Comparison of ENCODE assay signal across 2 cellular contexts in the genomic region with DNA sequence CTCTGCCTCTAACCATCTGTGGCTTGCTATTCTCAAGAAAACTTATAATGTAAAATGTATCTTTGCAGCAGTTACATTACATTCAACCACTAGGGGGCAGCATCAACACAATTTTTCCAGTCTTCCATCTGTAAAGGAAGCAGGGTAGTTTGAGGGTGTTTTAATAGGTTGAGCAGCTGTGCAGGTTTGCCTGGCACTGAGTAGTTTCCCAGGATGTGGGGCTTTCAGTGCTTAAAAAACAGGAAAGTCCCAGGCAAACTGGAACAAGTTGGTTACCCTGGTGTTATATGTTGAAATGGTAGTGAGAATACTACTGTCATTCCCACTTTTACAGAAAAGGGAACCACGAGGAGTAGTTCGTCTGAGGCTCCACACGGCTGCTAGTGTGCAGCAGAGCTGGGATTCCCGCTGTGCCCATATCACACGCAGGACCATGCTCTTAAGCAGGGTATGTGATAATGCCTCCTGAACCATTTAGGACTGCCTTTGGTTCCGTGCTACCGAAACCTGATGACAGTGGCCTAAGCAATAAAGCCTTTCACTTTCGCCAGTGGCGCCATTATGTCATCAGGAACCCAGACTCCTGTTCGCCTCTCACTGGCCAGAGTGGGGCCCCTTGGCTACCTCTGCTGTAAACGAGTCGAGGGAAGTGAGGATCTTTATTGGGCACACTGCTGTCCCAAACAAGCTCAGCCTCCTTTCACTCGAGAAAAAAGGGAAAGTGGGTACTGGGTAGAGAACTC.
A peak's percentile ranks its signal among the peaks of the same experiment; 100 is the strongest.
TF ChIP-seq lines count a peak whose summit lies in the region.

No MANE protein-coding gene starts in this region.

TF ChIP-seq in SK-N-SH treated with all-trans-retinoic acid at 6 μM for 48 hours, 23 proteins besides CTCF, POLR2A, EP300 and RAD21 (continued from another document):
- TF ChIP-seq, protein P1, sequence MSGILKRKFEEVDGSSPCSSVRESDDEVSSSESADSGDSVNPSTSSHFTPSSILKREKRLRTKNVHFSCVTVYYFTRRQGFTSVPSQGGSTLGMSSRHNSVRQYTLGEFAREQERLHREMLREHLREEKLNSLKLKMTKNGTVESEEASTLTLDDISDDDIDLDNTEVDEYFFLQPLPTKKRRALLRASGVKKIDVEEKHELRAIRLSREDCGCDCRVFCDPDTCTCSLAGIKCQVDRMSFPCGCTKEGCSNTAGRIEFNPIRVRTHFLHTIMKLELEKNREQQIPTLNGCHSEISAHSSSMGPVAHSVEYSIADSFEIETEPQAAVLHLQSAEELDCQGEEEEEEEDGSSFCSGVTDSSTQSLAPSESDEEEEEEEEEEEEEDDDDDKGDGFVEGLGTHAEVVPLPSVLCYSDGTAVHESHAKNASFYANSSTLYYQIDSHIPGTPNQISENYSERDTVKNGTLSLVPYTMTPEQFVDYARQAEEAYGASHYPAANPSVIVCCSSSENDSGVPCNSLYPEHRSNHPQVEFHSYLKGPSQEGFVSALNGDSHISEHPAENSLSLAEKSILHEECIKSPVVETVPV (CRISPR knock-in tag; IDR thresholded peaks at IDR 0.05): no peak
- TF ChIP-seq ZNF70 (CRISPR knock-in tag; IDR thresholded peaks at IDR 0.05) (no peak), BACH2 (CRISPR knock-in tag; IDR thresholded peaks at IDR 0.05; ENCODE audit: borderline replicate concordance) (no peak), GLIS3 (CRISPR knock-in tag; IDR thresholded peaks at IDR 0.05) (no peak), ZNF8 (CRISPR knock-in tag; IDR thresholded peaks at IDR 0.05) (no peak), TOX (CRISPR knock-in tag; IDR thresholded peaks at IDR 0.05; ENCODE audit: borderline replicate concordance) (no peak), PPARA (CRISPR knock-in tag; IDR thresholded peaks at IDR 0.05; ENCODE audit: borderline replicate concordance) (no peak), ZFP3 (CRISPR knock-in tag; IDR thresholded peaks at IDR 0.05) (no peak)
- TF ChIP-seq, protein P2, sequence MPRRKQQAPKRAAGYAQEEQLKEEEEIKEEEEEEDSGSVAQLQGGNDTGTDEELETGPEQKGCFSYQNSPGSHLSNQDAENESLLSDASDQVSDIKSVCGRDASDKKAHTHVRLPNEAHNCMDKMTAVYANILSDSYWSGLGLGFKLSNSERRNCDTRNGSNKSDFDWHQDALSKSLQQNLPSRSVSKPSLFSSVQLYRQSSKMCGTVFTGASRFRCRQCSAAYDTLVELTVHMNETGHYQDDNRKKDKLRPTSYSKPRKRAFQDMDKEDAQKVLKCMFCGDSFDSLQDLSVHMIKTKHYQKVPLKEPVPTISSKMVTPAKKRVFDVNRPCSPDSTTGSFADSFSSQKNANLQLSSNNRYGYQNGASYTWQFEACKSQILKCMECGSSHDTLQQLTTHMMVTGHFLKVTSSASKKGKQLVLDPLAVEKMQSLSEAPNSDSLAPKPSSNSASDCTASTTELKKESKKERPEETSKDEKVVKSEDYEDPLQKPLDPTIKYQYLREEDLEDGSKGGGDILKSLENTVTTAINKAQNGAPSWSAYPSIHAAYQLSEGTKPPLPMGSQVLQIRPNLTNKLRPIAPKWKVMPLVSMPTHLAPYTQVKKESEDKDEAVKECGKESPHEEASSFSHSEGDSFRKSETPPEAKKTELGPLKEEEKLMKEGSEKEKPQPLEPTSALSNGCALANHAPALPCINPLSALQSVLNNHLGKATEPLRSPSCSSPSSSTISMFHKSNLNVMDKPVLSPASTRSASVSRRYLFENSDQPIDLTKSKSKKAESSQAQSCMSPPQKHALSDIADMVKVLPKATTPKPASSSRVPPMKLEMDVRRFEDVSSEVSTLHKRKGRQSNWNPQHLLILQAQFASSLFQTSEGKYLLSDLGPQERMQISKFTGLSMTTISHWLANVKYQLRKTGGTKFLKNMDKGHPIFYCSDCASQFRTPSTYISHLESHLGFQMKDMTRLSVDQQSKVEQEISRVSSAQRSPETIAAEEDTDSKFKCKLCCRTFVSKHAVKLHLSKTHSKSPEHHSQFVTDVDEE (CRISPR knock-in tag; IDR thresholded peaks at IDR 0.05): no peak
- TF ChIP-seq, protein P3, sequence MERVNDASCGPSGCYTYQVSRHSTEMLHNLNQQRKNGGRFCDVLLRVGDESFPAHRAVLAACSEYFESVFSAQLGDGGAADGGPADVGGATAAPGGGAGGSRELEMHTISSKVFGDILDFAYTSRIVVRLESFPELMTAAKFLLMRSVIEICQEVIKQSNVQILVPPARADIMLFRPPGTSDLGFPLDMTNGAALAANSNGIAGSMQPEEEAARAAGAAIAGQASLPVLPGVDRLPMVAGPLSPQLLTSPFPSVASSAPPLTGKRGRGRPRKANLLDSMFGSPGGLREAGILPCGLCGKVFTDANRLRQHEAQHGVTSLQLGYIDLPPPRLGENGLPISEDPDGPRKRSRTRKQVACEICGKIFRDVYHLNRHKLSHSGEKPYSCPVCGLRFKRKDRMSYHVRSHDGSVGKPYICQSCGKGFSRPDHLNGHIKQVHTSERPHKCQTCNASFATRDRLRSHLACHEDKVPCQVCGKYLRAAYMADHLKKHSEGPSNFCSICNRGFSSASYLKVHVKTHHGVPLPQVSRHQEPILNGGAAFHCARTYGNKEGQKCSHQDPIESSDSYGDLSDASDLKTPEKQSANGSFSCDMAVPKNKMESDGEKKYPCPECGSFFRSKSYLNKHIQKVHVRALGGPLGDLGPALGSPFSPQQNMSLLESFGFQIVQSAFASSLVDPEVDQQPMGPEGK (CRISPR knock-in tag; IDR thresholded peaks at IDR 0.05; ENCODE audit: borderline replicate concordance): no peak

TF ChIP-seq in K562, 482 proteins besides CTCF, POLR2A, EP300 and RAD21 (continued from another document):
- TF ChIP-seq, protein P4, sequence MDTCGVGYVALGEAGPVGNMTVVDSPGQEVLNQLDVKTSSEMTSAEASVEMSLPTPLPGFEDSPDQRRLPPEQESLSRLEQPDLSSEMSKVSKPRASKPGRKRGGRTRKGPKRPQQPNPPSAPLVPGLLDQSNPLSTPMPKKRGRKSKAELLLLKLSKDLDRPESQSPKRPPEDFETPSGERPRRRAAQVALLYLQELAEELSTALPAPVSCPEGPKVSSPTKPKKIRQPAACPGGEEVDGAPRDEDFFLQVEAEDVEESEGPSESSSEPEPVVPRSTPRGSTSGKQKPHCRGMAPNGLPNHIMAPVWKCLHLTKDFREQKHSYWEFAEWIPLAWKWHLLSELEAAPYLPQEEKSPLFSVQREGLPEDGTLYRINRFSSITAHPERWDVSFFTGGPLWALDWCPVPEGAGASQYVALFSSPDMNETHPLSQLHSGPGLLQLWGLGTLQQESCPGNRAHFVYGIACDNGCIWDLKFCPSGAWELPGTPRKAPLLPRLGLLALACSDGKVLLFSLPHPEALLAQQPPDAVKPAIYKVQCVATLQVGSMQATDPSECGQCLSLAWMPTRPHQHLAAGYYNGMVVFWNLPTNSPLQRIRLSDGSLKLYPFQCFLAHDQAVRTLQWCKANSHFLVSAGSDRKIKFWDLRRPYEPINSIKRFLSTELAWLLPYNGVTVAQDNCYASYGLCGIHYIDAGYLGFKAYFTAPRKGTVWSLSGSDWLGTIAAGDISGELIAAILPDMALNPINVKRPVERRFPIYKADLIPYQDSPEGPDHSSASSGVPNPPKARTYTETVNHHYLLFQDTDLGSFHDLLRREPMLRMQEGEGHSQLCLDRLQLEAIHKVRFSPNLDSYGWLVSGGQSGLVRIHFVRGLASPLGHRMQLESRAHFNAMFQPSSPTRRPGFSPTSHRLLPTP (IDR thresholded peaks at IDR 0.05; ENCODE audit: borderline replicate concordance, extremely low read depth, insufficient read length): no peak
- TF ChIP-seq, protein P5, sequence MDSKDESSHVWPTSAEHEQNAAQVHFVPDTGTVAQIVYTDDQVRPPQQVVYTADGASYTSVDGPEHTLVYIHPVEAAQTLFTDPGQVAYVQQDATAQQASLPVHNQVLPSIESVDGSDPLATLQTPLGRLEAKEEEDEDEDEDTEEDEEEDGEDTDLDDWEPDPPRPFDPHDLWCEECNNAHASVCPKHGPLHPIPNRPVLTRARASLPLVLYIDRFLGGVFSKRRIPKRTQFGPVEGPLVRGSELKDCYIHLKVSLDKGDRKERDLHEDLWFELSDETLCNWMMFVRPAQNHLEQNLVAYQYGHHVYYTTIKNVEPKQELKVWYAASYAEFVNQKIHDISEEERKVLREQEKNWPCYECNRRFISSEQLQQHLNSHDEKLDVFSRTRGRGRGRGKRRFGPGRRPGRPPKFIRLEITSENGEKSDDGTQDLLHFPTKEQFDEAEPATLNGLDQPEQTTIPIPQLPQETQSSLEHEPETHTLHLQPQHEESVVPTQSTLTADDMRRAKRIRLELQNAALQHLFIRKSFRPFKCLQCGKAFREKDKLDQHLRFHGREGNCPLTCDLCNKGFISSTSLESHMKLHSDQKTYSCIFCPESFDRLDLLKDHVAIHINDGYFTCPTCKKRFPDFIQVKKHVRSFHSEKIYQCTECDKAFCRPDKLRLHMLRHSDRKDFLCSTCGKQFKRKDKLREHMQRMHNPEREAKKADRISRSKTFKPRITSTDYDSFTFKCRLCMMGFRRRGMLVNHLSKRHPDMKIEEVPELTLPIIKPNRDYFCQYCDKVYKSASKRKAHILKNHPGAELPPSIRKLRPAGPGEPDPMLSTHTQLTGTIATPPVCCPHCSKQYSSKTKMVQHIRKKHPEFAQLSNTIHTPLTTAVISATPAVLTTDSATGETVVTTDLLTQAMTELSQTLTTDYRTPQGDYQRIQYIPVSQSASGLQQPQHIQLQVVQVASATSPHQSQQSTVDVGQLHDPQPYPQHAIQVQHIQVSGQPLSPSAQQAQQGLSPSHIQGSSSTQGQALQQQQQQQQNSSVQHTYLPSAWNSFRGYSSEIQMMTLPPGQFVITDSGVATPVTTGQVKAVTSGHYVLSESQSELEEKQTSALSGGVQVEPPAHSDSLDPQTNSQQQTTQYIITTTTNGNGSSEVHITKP (IDR thresholded peaks at IDR 0.05; ENCODE audit: partially characterized antibody): no peak
- TF ChIP-seq HNRNPLL (IDR thresholded peaks at IDR 0.05; ENCODE audit: low read depth, low read length, poor library complexity, severe bottlenecking): no peak
- TF ChIP-seq, protein P6, sequence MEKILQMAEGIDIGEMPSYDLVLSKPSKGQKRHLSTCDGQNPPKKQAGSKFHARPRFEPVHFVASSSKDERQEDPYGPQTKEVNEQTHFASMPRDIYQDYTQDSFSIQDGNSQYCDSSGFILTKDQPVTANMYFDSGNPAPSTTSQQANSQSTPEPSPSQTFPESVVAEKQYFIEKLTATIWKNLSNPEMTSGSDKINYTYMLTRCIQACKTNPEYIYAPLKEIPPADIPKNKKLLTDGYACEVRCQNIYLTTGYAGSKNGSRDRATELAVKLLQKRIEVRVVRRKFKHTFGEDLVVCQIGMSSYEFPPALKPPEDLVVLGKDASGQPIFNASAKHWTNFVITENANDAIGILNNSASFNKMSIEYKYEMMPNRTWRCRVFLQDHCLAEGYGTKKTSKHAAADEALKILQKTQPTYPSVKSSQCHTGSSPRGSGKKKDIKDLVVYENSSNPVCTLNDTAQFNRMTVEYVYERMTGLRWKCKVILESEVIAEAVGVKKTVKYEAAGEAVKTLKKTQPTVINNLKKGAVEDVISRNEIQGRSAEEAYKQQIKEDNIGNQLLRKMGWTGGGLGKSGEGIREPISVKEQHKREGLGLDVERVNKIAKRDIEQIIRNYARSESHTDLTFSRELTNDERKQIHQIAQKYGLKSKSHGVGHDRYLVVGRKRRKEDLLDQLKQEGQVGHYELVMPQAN (IDR thresholded peaks at IDR 0.05; ENCODE audit: borderline replicate concordance): no peak
- TF ChIP-seq, protein P7, sequence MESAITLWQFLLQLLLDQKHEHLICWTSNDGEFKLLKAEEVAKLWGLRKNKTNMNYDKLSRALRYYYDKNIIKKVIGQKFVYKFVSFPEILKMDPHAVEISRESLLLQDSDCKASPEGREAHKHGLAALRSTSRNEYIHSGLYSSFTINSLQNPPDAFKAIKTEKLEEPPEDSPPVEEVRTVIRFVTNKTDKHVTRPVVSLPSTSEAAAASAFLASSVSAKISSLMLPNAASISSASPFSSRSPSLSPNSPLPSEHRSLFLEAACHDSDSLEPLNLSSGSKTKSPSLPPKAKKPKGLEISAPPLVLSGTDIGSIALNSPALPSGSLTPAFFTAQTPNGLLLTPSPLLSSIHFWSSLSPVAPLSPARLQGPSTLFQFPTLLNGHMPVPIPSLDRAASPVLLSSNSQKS (CRISPR knock-in tag; IDR thresholded peaks at IDR 0.05): no peak
- TF ChIP-seq, protein P8, sequence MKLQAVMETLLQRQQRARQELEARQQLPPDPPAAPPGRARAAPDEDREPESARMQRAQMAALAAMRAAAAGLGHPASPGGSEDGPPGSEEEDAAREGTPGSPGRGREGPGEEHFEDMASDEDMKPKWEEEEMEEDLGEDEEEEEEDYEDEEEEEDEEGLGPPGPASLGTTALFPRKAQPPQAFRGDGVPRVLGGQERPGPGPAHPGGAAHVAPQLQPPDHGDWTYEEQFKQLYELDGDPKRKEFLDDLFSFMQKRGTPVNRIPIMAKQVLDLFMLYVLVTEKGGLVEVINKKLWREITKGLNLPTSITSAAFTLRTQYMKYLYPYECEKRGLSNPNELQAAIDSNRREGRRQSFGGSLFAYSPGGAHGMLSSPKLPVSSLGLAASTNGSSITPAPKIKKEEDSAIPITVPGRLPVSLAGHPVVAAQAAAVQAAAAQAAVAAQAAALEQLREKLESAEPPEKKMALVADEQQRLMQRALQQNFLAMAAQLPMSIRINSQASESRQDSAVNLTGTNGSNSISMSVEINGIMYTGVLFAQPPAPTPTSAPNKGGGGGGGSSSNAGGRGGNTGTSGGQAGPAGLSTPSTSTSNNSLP (IDR thresholded peaks at IDR 0.05; ENCODE audit: borderline replicate concordance, low read depth, low read length): peak; percentile 46; the same call in 1 of the 2 replicates
- TF ChIP-seq, protein P9, sequence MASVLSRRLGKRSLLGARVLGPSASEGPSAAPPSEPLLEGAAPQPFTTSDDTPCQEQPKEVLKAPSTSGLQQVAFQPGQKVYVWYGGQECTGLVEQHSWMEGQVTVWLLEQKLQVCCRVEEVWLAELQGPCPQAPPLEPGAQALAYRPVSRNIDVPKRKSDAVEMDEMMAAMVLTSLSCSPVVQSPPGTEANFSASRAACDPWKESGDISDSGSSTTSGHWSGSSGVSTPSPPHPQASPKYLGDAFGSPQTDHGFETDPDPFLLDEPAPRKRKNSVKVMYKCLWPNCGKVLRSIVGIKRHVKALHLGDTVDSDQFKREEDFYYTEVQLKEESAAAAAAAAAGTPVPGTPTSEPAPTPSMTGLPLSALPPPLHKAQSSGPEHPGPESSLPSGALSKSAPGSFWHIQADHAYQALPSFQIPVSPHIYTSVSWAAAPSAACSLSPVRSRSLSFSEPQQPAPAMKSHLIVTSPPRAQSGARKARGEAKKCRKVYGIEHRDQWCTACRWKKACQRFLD (CRISPR knock-in tag; IDR thresholded peaks at IDR 0.05): no peak
- TF ChIP-seq MCM5 (IDR thresholded peaks at IDR 0.05; ENCODE audit: low read depth): no peak
- TF ChIP-seq, protein P10, sequence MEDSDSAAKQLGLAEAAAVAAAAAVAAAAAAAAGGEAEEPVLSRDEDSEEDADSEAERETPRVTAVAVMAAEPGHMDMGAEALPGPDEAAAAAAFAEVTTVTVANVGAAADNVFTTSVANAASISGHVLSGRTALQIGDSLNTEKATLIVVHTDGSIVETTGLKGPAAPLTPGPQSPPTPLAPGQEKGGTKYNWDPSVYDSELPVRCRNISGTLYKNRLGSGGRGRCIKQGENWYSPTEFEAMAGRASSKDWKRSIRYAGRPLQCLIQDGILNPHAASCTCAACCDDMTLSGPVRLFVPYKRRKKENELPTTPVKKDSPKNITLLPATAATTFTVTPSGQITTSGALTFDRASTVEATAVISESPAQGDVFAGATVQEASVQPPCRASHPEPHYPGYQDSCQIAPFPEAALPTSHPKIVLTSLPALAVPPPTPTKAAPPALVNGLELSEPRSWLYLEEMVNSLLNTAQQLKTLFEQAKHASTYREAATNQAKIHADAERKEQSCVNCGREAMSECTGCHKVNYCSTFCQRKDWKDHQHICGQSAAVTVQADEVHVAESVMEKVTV (CRISPR knock-in tag; IDR thresholded peaks at IDR 0.05): peak; percentile 63
- TF ChIP-seq ZNF232 (CRISPR knock-in tag; IDR thresholded peaks at IDR 0.05): no peak
- TF ChIP-seq CBX8 (IDR thresholded peaks at IDR 0.05; ENCODE audit: borderline replicate concordance, extremely low read depth, low read depth, low read length, poor library complexity, severe bottlenecking): no peak
